In genomic region chr17:76500745-76501017, GRCh38 we compare ENCODE assay signal across 8 cellular contexts. TPM values are rescaled to one million over a fixed set of nuclear protein-coding genes. Genes with fewer than 3 reads are reported as not detected.
DNase-seq lines count a peak whose midpoint lies in the region; ATAC-seq lines count a peak whose summit lies in the region.

No MANE protein-coding gene starts in this region.

- ATAC-seq in activated T-cell treated with anti-CD3 and anti-CD28 coated beads, Interleukin-2, amount 50 U/mL, for 4 hours, result peak; percentile 34 to 40

- H3K4me1 ChIP-seq in iPS-20b (ENCODE audit: insufficient read depth, low read length), result peaks cover 24% of the 10 kb centered on the region; the same call in 1 of the 2 replicates

- intact Hi-C loops in activated T-helper 1 cell treated with anti-CD3 and anti-CD28 coated beads, Interleukin-12 subunit alpha, Interleukin-12 subunit beta, Interleukin-2, Interleukin-4 antibody, amounts not matched to agents 30 ng/mL and 10 ng/mL and 1 ng/mL, durations not matched to agents 14 hours and 24 hours and 36 hours (cut with micrococcal nuclease), result loop anchor here (1.0 to 10.0 kb wide), 7 partner anchors 7 to 236 kb away; partner anchors contain the start of genes PRPSAP1, UBALD2 and UBE2O

- no peaks in the 10 kb centered on the region for H3K36me3 Mint-ChIP-seq in activated T-cell treated with anti-CD3 and anti-CD28 coated beads, Interleukin-2, amount 50 U/mL, for 4 hours (ENCODE audit: insufficient read depth)
- peaks cover 7% of the 10 kb centered on the region for H3K36me3 Mint-ChIP-seq in activated T-helper 1 cell treated with anti-CD3 and anti-CD28 coated beads, Interleukin-12 subunit alpha, Interleukin-12 subunit beta, Interleukin-2, Interleukin-4 antibody, amounts not matched to agents 30 ng/mL and 10 ng/mL and 1 ng/mL, durations not matched to agents 14 hours and 24 hours and 36 hours (ENCODE audit: low read depth)

- H3K4me3 Mint-ChIP-seq in activated T-cell treated with anti-CD3 and anti-CD28 coated beads, Interleukin-2, amount 50 U/mL, for 4 hours, result peak overlapping the region; percentile 90
- peak overlapping the region; percentile 92 for H3K4me3 Mint-ChIP-seq in activated T-helper 1 cell treated with anti-CD3 and anti-CD28 coated beads, Interleukin-12 subunit alpha, Interleukin-12 subunit beta, Interleukin-2, Interleukin-4 antibody, amounts not matched to agents 30 ng/mL and 10 ng/mL and 1 ng/mL, durations not matched to agents 14 hours and 24 hours and 36 hours

- H3K27me3 ChIP-seq in iPS-20b (ENCODE audit: insufficient read depth, low read length), result peaks cover 12% of the 10 kb centered on the region

- H3K9ac ChIP-seq in iPS-20b (ENCODE audit: low read depth, low read length), result peak overlapping the region; percentile 63; the same call in 1 of the 2 replicates

- H3K4me3 ChIP-seq in iPS-20b (ENCODE audit: low read length), result peak overlapping the region; percentile 89

- peak overlapping the region; percentile 67 for H3K27ac Mint-ChIP-seq in activated T-helper 1 cell treated with anti-CD3 and anti-CD28 coated beads, Interleukin-12 subunit alpha, Interleukin-12 subunit beta, Interleukin-2, Interleukin-4 antibody, amounts not matched to agents 30 ng/mL and 10 ng/mL and 1 ng/mL, durations not matched to agents 14 hours and 24 hours and 36 hours

- no peaks in the 10 kb centered on the region for H3K36me3 ChIP-seq in iPS-20b (ENCODE audit: insufficient read depth, low read depth, low read length)

- H3K27ac ChIP-seq in iPS-20b (ENCODE audit: low read length) (no peak overlapping the region), temporal lobe (ENCODE audit: low read depth, low read length) (peak overlapping the region; percentile 22)

- peaks cover 57% of the 10 kb centered on the region for H3K4me1 Mint-ChIP-seq in activated T-cell treated with anti-CD3 and anti-CD28 coated beads, Interleukin-2, amount 50 U/mL, for 4 hours (ENCODE audit: low read depth)
- peaks cover 62% of the 10 kb centered on the region for H3K4me1 Mint-ChIP-seq in activated T-helper 1 cell treated with anti-CD3 and anti-CD28 coated beads, Interleukin-12 subunit alpha, Interleukin-12 subunit beta, Interleukin-2, Interleukin-4 antibody, amounts not matched to agents 30 ng/mL and 10 ng/mL and 1 ng/mL, durations not matched to agents 14 hours and 24 hours and 36 hours (ENCODE audit: low read depth)

- no peak for DNase-seq in activated T-cell treated with anti-CD3 and anti-CD28 coated beads, Interleukin-2, amount 50 U/mL, for 4 hours
- DNase-seq in activated T-cell treated with anti-CD3 and anti-CD28 coated beads for 4 hours, result no peak
- no peak for DNase-seq in activated T-helper 1 cell treated with anti-CD3 and anti-CD28 coated beads, Interleukin-12 subunit alpha, Interleukin-12 subunit beta, Interleukin-2, Interleukin-4 antibody, amounts not matched to agents 30 ng/mL and 10 ng/mL and 1 ng/mL, durations not matched to agents 14 hours and 24 hours and 36 hours (ENCODE audit: low spot score)
- DNase-seq in NCI-H1436 (lab: John Stamatoyannopoulos, UW), result no peak
- no peak for DNase-seq in dedifferentiated amniotic fluid mesenchymal stem cell (ENCODE audit: extremely low spot score)
- no peak for DNase-seq in activated CD4-positive, alpha-beta T cell treated with anti-CD3 and anti-CD28 coated beads for 48 hours

- H3K27me3 Mint-ChIP-seq in activated T-cell treated with anti-CD3 and anti-CD28 coated beads, Interleukin-2, amount 50 U/mL, for 4 hours (ENCODE audit: low read depth), result no peaks in the 10 kb centered on the region
- H3K27me3 Mint-ChIP-seq in activated T-helper 1 cell treated with anti-CD3 and anti-CD28 coated beads, Interleukin-12 subunit alpha, Interleukin-12 subunit beta, Interleukin-2, Interleukin-4 antibody, amounts not matched to agents 30 ng/mL and 10 ng/mL and 1 ng/mL, durations not matched to agents 14 hours and 24 hours and 36 hours (ENCODE audit: insufficient read depth), result no peaks in the 10 kb centered on the region

- H3K9me3 Mint-ChIP-seq in activated T-cell treated with anti-CD3 and anti-CD28 coated beads, Interleukin-2, amount 50 U/mL, for 4 hours, result no peaks in the 10 kb centered on the region
- H3K9me3 Mint-ChIP-seq in activated T-helper 1 cell treated with anti-CD3 and anti-CD28 coated beads, Interleukin-12 subunit alpha, Interleukin-12 subunit beta, Interleukin-2, Interleukin-4 antibody, amounts not matched to agents 30 ng/mL and 10 ng/mL and 1 ng/mL, durations not matched to agents 14 hours and 24 hours and 36 hours, result no peaks in the 10 kb centered on the region

- no peaks in the 10 kb centered on the region for H3K9me3 ChIP-seq in iPS-20b (ENCODE audit: insufficient read depth, low read depth, low read length)

RNA-seq across cellular contexts. Expression of gene RHBDF2, which starts 0.5 kb away (rescaled TPM):
- total RNA-seq in activated T-cell treated with anti-CD3 and anti-CD28 coated beads, Interleukin-2, amount 50 U/mL, for 4 hours, result 10 to 100 TPM; 29.5 to 37.0 (median 34.3) TPM
- total RNA-seq in activated T-helper 1 cell treated with anti-CD3 and anti-CD28 coated beads, Interleukin-12 subunit alpha, Interleukin-12 subunit beta, Interleukin-2, Interleukin-4 antibody, amounts not matched to agents 30 ng/mL and 10 ng/mL and 1 ng/mL, durations not matched to agents 14 hours and 24 hours and 36 hours, result 53.2 and 53.7 TPM in 2 replicates
- total RNA-seq in temporal lobe, result 2.7 TPM

RNA-seq across cellular contexts. Expression of gene AANAT, which starts 33.3 kb away (rescaled TPM):
- total RNA-seq in activated T-cell treated with anti-CD3 and anti-CD28 coated beads, Interleukin-2, amount 50 U/mL, for 4 hours, result not detected
- not detected in 2 replicates for total RNA-seq in activated T-helper 1 cell treated with anti-CD3 and anti-CD28 coated beads, Interleukin-12 subunit alpha, Interleukin-12 subunit beta, Interleukin-2, Interleukin-4 antibody, amounts not matched to agents 30 ng/mL and 10 ng/mL and 1 ng/mL, durations not matched to agents 14 hours and 24 hours and 36 hours
- not detected for total RNA-seq in temporal lobe

RNA-seq across cellular contexts. Expression of gene CYGB, which starts 36.8 kb away (rescaled TPM):
- total RNA-seq in activated T-cell treated with anti-CD3 and anti-CD28 coated beads, Interleukin-2, amount 50 U/mL, for 4 hours, result not detected
- not detected in 2 replicates for total RNA-seq in activated T-helper 1 cell treated with anti-CD3 and anti-CD28 coated beads, Interleukin-12 subunit alpha, Interleukin-12 subunit beta, Interleukin-2, Interleukin-4 antibody, amounts not matched to agents 30 ng/mL and 10 ng/mL and 1 ng/mL, durations not matched to agents 14 hours and 24 hours and 36 hours
- 2.0 TPM for total RNA-seq in temporal lobe

RNA-seq across cellular contexts. Expression of gene PRCD, which starts 39.2 kb away (rescaled TPM):
- not detected for total RNA-seq in activated T-cell treated with anti-CD3 and anti-CD28 coated beads, Interleukin-2, amount 50 U/mL, for 4 hours
- not detected in 2 replicates for total RNA-seq in activated T-helper 1 cell treated with anti-CD3 and anti-CD28 coated beads, Interleukin-12 subunit alpha, Interleukin-12 subunit beta, Interleukin-2, Interleukin-4 antibody, amounts not matched to agents 30 ng/mL and 10 ng/mL and 1 ng/mL, durations not matched to agents 14 hours and 24 hours and 36 hours
- 2.0 TPM for total RNA-seq in temporal lobe

RNA-seq across cellular contexts. Expression of gene UBE2O, which starts 47.7 kb away (rescaled TPM):
- total RNA-seq in activated T-cell treated with anti-CD3 and anti-CD28 coated beads, Interleukin-2, amount 50 U/mL, for 4 hours, result 10 to 100 TPM; 43.2 to 45.1 (median 45.0) TPM
- 44.9 and 45.1 TPM in 2 replicates for total RNA-seq in activated T-helper 1 cell treated with anti-CD3 and anti-CD28 coated beads, Interleukin-12 subunit alpha, Interleukin-12 subunit beta, Interleukin-2, Interleukin-4 antibody, amounts not matched to agents 30 ng/mL and 10 ng/mL and 1 ng/mL, durations not matched to agents 14 hours and 24 hours and 36 hours
- 30.7 TPM for total RNA-seq in temporal lobe
